Comparison of ENCODE assay signal across 9 cellular contexts in genomic region chr10:47402681-47403301, GRCh38. TPM values are rescaled to one million over a fixed set of nuclear protein-coding genes. Genes with fewer than 3 reads are reported as not detected.
A peak's percentile ranks its signal among the peaks of the same experiment; 100 is the strongest.
DNase-seq lines count a peak whose midpoint lies in the region; ATAC-seq and TF ChIP-seq lines count a peak whose summit lies in the region.
"Had no signal": no experiment of that assay in that cellular context is flagged by ENCODE, and none has a peak within 500 bp of the region (broad histone marks: within the 10 kb centered on the region; RNA-seq: fewer than 3 reads in every experiment).

No MANE protein-coding gene starts in this region.

- no peak overlapping the region for H3K27ac ChIP-seq in CD8-positive, alpha-beta memory T cell (ENCODE audit: low read depth, low read length)

- ATAC-seq in WTC11 (peak; percentile 82), left ventricle myocardium superior (peak; percentile 97), GM18498 (IDR thresholded peaks at IDR 0.05; ENCODE audit: unreplicated experiment) (no peak)
- ATAC-seq in stimulated activated naive B cell treated with anti-CD40 and anti-IgM and Interleukin-4, amounts not matched to agents 10 μg/mL and 1 μg/mL and 100 μg/mL, for 72 hours (replicated peaks) = no peak

- H3K27me3 ChIP-seq in CD8-positive, alpha-beta memory T cell (ENCODE audit: insufficient read depth, low read length, poor library complexity, severe bottlenecking) = no peaks in the 10 kb centered on the region

- H3K4me3 ChIP-seq in CD8-positive, alpha-beta memory T cell (ENCODE audit: low read length) = no peak overlapping the region

- H3K9me3 ChIP-seq in CD8-positive, alpha-beta memory T cell (ENCODE audit: low read length) = no peaks in the 10 kb centered on the region

- DNase-seq in GM04503 (ENCODE audit: low read depth) (peak; percentile 74), WTC11 (ENCODE audit: low spot score) (peak; percentile 38), left ventricle myocardium superior (peak; percentile 52), retina (peak; percentile 82)
- DNase-seq in stimulated activated CD4-positive, alpha-beta T cell treated with anti-CD3 and anti-CD28 coated beads, Interleukin-2, amount 100 ng/mL, for 48 hours = no peak
- no peak for DNase-seq in CD8-positive, alpha-beta memory T cell
- no peak for DNase-seq in stimulated activated naive B cell treated with anti-CD40 and anti-IgM and Interleukin-4, amounts not matched to agents 10 μg/mL and 1 μg/mL and 100 μg/mL, for 72 hours
- DNase-seq: activated CD4-positive, alpha-beta T cell treated with anti-CD3 and anti-CD28 coated beads for 48 hours had no signal

- no peaks in the 10 kb centered on the region for H3K36me3 Mint-ChIP-seq in WTC11
- no peaks in the 10 kb centered on the region for H3K36me3 Mint-ChIP-seq in CD8-positive, alpha-beta memory T cell
- no peaks in the 10 kb centered on the region for H3K36me3 Mint-ChIP-seq in stimulated activated naive B cell treated with anti-CD40 and anti-IgM and Interleukin-4, amounts not matched to agents 10 μg/mL and 1 μg/mL and 100 μg/mL, for 72 hours

- peaks cover 6% of the 10 kb centered on the region for H3K9me3 Mint-ChIP-seq in WTC11
- no peaks in the 10 kb centered on the region for H3K9me3 Mint-ChIP-seq in CD8-positive, alpha-beta memory T cell
- H3K9me3 Mint-ChIP-seq in stimulated activated naive B cell treated with anti-CD40 and anti-IgM and Interleukin-4, amounts not matched to agents 10 μg/mL and 1 μg/mL and 100 μg/mL, for 72 hours = no peaks in the 10 kb centered on the region

- H3K36me3 ChIP-seq in CD8-positive, alpha-beta memory T cell (ENCODE audit: insufficient read depth, low read length) = no peaks in the 10 kb centered on the region

- peaks cover 32% of the 10 kb centered on the region for H3K4me1 Mint-ChIP-seq in WTC11
- H3K4me1 Mint-ChIP-seq in CD8-positive, alpha-beta memory T cell = no peaks in the 10 kb centered on the region
- no peaks in the 10 kb centered on the region for H3K4me1 Mint-ChIP-seq in stimulated activated naive B cell treated with anti-CD40 and anti-IgM and Interleukin-4, amounts not matched to agents 10 μg/mL and 1 μg/mL and 100 μg/mL, for 72 hours

- intact Hi-C loops in left ventricle myocardium superior (cut with micrococcal nuclease) = no loop called here

- H3K27me3 Mint-ChIP-seq in WTC11 (ENCODE audit: low read depth) = peaks cover 3% of the 10 kb centered on the region; the same call in 1 of the 2 replicates
- H3K27me3 Mint-ChIP-seq in CD8-positive, alpha-beta memory T cell = peaks cover 19 to 37% of the 10 kb centered on the region in 2 donors
- H3K27me3 Mint-ChIP-seq in stimulated activated naive B cell treated with anti-CD40 and anti-IgM and Interleukin-4, amounts not matched to agents 10 μg/mL and 1 μg/mL and 100 μg/mL, for 72 hours = peaks cover 22 to 27% of the 10 kb centered on the region in 2 donors

- TF ChIP-seq CTCF in WTC11 (IDR thresholded peaks at IDR 0.05) = no peak

- no peak overlapping the region for H3K4me3 Mint-ChIP-seq in WTC11
- H3K4me3 Mint-ChIP-seq in CD8-positive, alpha-beta memory T cell = no peak overlapping the region
- no peak overlapping the region for H3K4me3 Mint-ChIP-seq in stimulated activated naive B cell treated with anti-CD40 and anti-IgM and Interleukin-4, amounts not matched to agents 10 μg/mL and 1 μg/mL and 100 μg/mL, for 72 hours

- CTCF ChIA-PET in WTC11 (lab: Charles Lee) = interaction anchor here (0.8 to 3.4 kb wide), 3 partner anchors 19 to 41 kb away, joined by 3 to 12 read pairs (median 5); partner anchors contain the start of gene ZNF488
- CTCF ChIA-PET in CD8-positive, alpha-beta memory T cell (lab: Charles Lee) = no interaction called here

- no peaks in the 10 kb centered on the region for H3K4me1 ChIP-seq in CD8-positive, alpha-beta memory T cell (ENCODE audit: insufficient read depth, low read length)

- no peak overlapping the region for H3K27ac Mint-ChIP-seq in WTC11
- H3K27ac Mint-ChIP-seq in CD8-positive, alpha-beta memory T cell = no peak overlapping the region
- H3K27ac Mint-ChIP-seq in stimulated activated naive B cell treated with anti-CD40 and anti-IgM and Interleukin-4, amounts not matched to agents 10 μg/mL and 1 μg/mL and 100 μg/mL, for 72 hours = no peak overlapping the region

- POLR2A ChIA-PET in WTC11 (lab: Charles Lee) = interaction anchor here (0.6 to 1.4 kb wide), 2 partner anchors 19 to 747 kb away, joined by 3 read pairs; partner anchors contain the start of gene ZNF488
- POLR2A ChIA-PET in CD8-positive, alpha-beta memory T cell (lab: Charles Lee) = no interaction called here

TF ChIP-seq in WTC11, 78 proteins besides CTCF, POLR2A, EP300 and RAD21 (continues in another document):
- TF ChIP-seq ZNF263 (CRISPR knock-in tag; IDR thresholded peaks at IDR 0.05; ENCODE audit: low read depth) (peak; percentile 49; the same call in 1 of the 2 replicates), PRDM15 (CRISPR knock-in tag; IDR thresholded peaks at IDR 0.05) (no peak), MYBL2 (CRISPR knock-in tag; IDR thresholded peaks at IDR 0.05) (no peak), IRF2 (CRISPR knock-in tag; IDR thresholded peaks at IDR 0.05; ENCODE audit: borderline replicate concordance, low read depth) (no peak), ZNF532 (CRISPR knock-in tag; IDR thresholded peaks at IDR 0.05; ENCODE audit: borderline replicate concordance) (no peak), NFYB (CRISPR knock-in tag; conservative IDR thresholded peaks at IDR 0.05; ENCODE audit: low read depth) (no peak), TEAD1 (CRISPR knock-in tag; IDR thresholded peaks at IDR 0.05) (no peak; the same call in 1 of the 2 replicates), FOXJ3 (CRISPR knock-in tag; IDR thresholded peaks at IDR 0.05; ENCODE audit: borderline replicate concordance) (no peak), GABPB1 (CRISPR knock-in tag; IDR thresholded peaks at IDR 0.05) (no peak), NFATC4 (CRISPR knock-in tag; IDR thresholded peaks at IDR 0.05) (no peak)
- TF ChIP-seq, protein P1, sequence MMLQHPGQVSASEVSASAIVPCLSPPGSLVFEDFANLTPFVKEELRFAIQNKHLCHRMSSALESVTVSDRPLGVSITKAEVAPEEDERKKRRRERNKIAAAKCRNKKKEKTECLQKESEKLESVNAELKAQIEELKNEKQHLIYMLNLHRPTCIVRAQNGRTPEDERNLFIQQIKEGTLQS (CRISPR knock-in tag; conservative IDR thresholded peaks at IDR 0.05) = no peak

RNA-seq across cellular contexts. Expression of gene ZNF488, which starts 18.7 kb away (rescaled TPM):
- total RNA-seq in WTC11 (2021) (7.1 to 8.7 TPM (median 8.0 TPM) in 3 replicates), left ventricle myocardium superior (not detected)
- under 1 TPM; 0.42 to 0.44 TPM for total RNA-seq in CD8-positive, alpha-beta memory T cell
- not detected for polyA plus RNA-seq in CD8-positive, alpha-beta memory T cell

RNA-seq across cellular contexts. Expression of gene RBP3, which starts 54.6 kb away (rescaled TPM):
- total RNA-seq in WTC11 (2021) (not detected in 3 replicates), left ventricle myocardium superior (not detected)
- not detected for total RNA-seq in CD8-positive, alpha-beta memory T cell
- polyA plus RNA-seq in CD8-positive, alpha-beta memory T cell = not detected

Comparison
In these comparisons a context has a peak if more than half of its experiments do, and no peak if none do; other contexts are left out.
1. DNase-seq: peak in GM04503 (single experiment), WTC11 (single experiment), left ventricle myocardium superior (single experiment) and retina (single experiment); none in stimulated activated CD4-positive, alpha-beta T cell treated with anti-CD3 and anti-CD28 coated beads, Interleukin-2, amount 100 ng/mL, for 48 hours (0 of 2), CD8-positive, alpha-beta memory T cell (0 of 5) and stimulated activated naive B cell treated with anti-CD40 and anti-IgM and Interleukin-4, amounts not matched to agents 10 μg/mL and 1 μg/mL and 100 μg/mL, for 72 hours (single experiment).
2. ATAC-seq: peak in WTC11 (single experiment) and left ventricle myocardium superior (single experiment); none in GM18498 (single experiment) and stimulated activated naive B cell treated with anti-CD40 and anti-IgM and Interleukin-4, amounts not matched to agents 10 μg/mL and 1 μg/mL and 100 μg/mL, for 72 hours (0 of 2).